26 cellular contexts compared by ENCODE assay signal in genomic region chr7:15309891-15310290, GRCh38.
DNase-seq lines count a peak whose midpoint lies in the region; ATAC-seq, FAIRE-seq and TF ChIP-seq lines count a peak whose summit lies in the region.
"Had no signal": no experiment of that assay in that cellular context is flagged by ENCODE, and none has a peak within 500 bp of the region (broad histone marks: within the 10 kb centered on the region; RNA-seq: fewer than 3 reads in every experiment).

No MANE protein-coding gene starts in this region.

- no peak overlapping the region for H3K14ac ChIP-seq in IMR-90 (replicated peaks; ENCODE audit: low read depth, low read length)

- no peak overlapping the region for H4K91ac ChIP-seq in IMR-90 (ENCODE audit: insufficient read depth, low read depth, low read length)

- H3K9me3 ChIP-seq in IMR-90 (ENCODE audit: control insufficient read depth, insufficient read depth, low read length) (no peaks in the 10 kb centered on the region), SJCRH30 (replicated peaks) (no peaks in the 10 kb centered on the region)
- H3K9me3 ChIP-seq: body of pancreas, gastrocnemius medialis, ovary, sigmoid colon, thyroid gland had no signal

- intact Hi-C loops in IMR-90 (cut with micrococcal nuclease), result loop anchor here (5.0 to 10.0 kb wide), 3 partner anchors 247 to 1255 kb away; no protein-coding TSS in a partner anchor

- no peaks in the 10 kb centered on the region for H3K36me3 ChIP-seq in IMR-90 (ENCODE audit: control insufficient read depth, insufficient read depth, low read length)
- H3K36me3 ChIP-seq in bronchial epithelial cell (ENCODE audit: control insufficient read depth, insufficient read depth, low read length), result no peaks in the 10 kb centered on the region
- H3K36me3 ChIP-seq in SJCRH30, result no peaks in the 10 kb centered on the region
- H3K36me3 ChIP-seq: gastrocnemius medialis, ovary, sigmoid colon, thyroid gland had no signal

- H3K18ac ChIP-seq in IMR-90 (ENCODE audit: low read depth, low read length), result no peak overlapping the region

- H3K56ac ChIP-seq in IMR-90 (ENCODE audit: extremely low read depth, insufficient read depth, low read length), result no peak overlapping the region

- H2AK9ac ChIP-seq in IMR-90 (replicated peaks; ENCODE audit: low read depth, low read length, poor library complexity), result no peak overlapping the region

- no peaks in the 10 kb centered on the region for H3K4me1 ChIP-seq in IMR-90 (ENCODE audit: control insufficient read depth, insufficient read depth, low read length)
- H3K4me1 ChIP-seq in SJCRH30, result no peaks in the 10 kb centered on the region
- H3K4me1 ChIP-seq: body of pancreas, gastrocnemius medialis, sigmoid colon, thyroid gland had no signal

- H3K27me3 ChIP-seq in IMR-90 (ENCODE audit: control insufficient read depth, insufficient read depth, low read length) (no peaks in the 10 kb centered on the region), bronchial epithelial cell (ENCODE audit: control insufficient read depth, insufficient read depth, low read length) (no peaks in the 10 kb centered on the region), SJCRH30 (no peaks in the 10 kb centered on the region)
- H3K27me3 ChIP-seq: body of pancreas, gastrocnemius medialis, ovary, sigmoid colon, thyroid gland had no signal

- no peaks in the 10 kb centered on the region for H4K20me1 ChIP-seq in IMR-90 (ENCODE audit: insufficient read depth, low read length)

- H2BK120ac ChIP-seq in IMR-90 (ENCODE audit: low read depth, low read length), result no peak overlapping the region

- H3K4me3 ChIP-seq in IMR-90 (ENCODE audit: insufficient read depth, low read depth, low read length), result no peak overlapping the region
- H3K4me3 ChIP-seq in bronchial epithelial cell (ENCODE audit: low read depth, low read length), result no peak overlapping the region
- no peak overlapping the region for H3K4me3 ChIP-seq in SJCRH30
- H3K4me3 ChIP-seq: body of pancreas, coronary artery, gastrocnemius medialis, ovary, sigmoid colon, thyroid gland had no signal

- ATAC-seq in IMR-90 (ENCODE audit: low read depth), result no peak
- no peak for ATAC-seq in HG02759 (IDR thresholded peaks at IDR 0.05; ENCODE audit: unreplicated experiment)
- no peak for ATAC-seq in HG03139 (IDR thresholded peaks at IDR 0.05; ENCODE audit: unreplicated experiment)
- ATAC-seq: body of pancreas; gastrocnemius medialis; naive thymus-derived CD8-positive, alpha-beta T cell; stimulated activated memory B cell treated with anti-CD40 and anti-IgM and Interleukin-4, amounts not matched to agents 10 μg/mL and 1 μg/mL and 100 μg/mL, for 72 hours had no signal

- H3K27ac ChIP-seq in IMR-90 (ENCODE audit: insufficient read depth, low read length) (no peak overlapping the region), SJCRH30 (no peak overlapping the region)
- H3K27ac ChIP-seq: body of pancreas, coronary artery, gastrocnemius medialis, ovary, RWPE1, sigmoid colon, thyroid gland had no signal

- no peak for TF ChIP-seq CTCF in IMR-90 (conservative IDR thresholded peaks at IDR 0.05; ENCODE audit: low read depth, low read length)
- TF ChIP-seq CTCF in bronchial epithelial cell (IDR thresholded peaks at IDR 0.05; ENCODE audit: insufficient read depth, low read length, severe bottlenecking), result no peak

- no peak overlapping the region for H2BK20ac ChIP-seq in IMR-90 (ENCODE audit: low read depth, low read length)

- no peak for TF ChIP-seq RAD21 in IMR-90 (IDR thresholded peaks at IDR 0.05; ENCODE audit: low read length)

- no peak overlapping the region for H3K23ac ChIP-seq in IMR-90 (ENCODE audit: low read depth, low read length)

- FAIRE-seq in bronchial epithelial cell (lab: Jason Lieb, UNC), result no peak
- FAIRE-seq: GM12892 had no signal

- no peak overlapping the region for H2BK15ac ChIP-seq in IMR-90 (ENCODE audit: low read depth, low read length)

- H3K9me1 ChIP-seq in IMR-90 (ENCODE audit: insufficient read depth, low read length), result no peaks in the 10 kb centered on the region

- H2BK5ac ChIP-seq in IMR-90 (ENCODE audit: low read depth, low read length, poor library complexity, severe bottlenecking), result no peak overlapping the region

- dilution Hi-C loops in IMR-90 (cut with HindIII; ENCODE audit: low sequenced_read_pairs, unreplicated experiment), result no loop called here

- H2AFZ ChIP-seq in IMR-90 (replicated peaks; ENCODE audit: low read length, poor library complexity), result no peak overlapping the region

- H3K9ac ChIP-seq in IMR-90 (ENCODE audit: low read depth, low read length), result no peak overlapping the region

- H4K5ac ChIP-seq in IMR-90 (ENCODE audit: low read depth, low read length), result no peak overlapping the region

- H4K8ac ChIP-seq in IMR-90 (ENCODE audit: low read depth in 2 of 2, low read length in 2 of 2), result no peak overlapping the region

- in situ Hi-C loops in IMR-90 (cut with MboI; ENCODE audit: low sequenced_read_pairs), result loop anchor here (5.0 to 25.0 kb wide), 2 partner anchors 752 to 1252 kb away; no protein-coding TSS in a partner anchor

- H3K4ac ChIP-seq in IMR-90 (ENCODE audit: low read depth, low read length), result no peak overlapping the region

- H3K4me2 ChIP-seq in IMR-90 (ENCODE audit: low read depth, low read length), result no peak overlapping the region

- no TSS peak for BruUV-seq in IMR-90 (replicated peaks; lab: Mats Ljungman, UMichigan)

- no peak for TF ChIP-seq POLR2A in IMR-90 (IDR thresholded peaks at IDR 0.05; ENCODE audit: low read depth, low read length)

- no peaks in the 10 kb centered on the region for H3K79me1 ChIP-seq in IMR-90 (ENCODE audit: low read depth in 1 of 2, low read length in 2 of 2)

- CTCF ChIA-PET in IMR-90 (lab: Yijun Ruan, JAX), result interaction anchor here (1.0 kb wide), 1 partner anchor 411 kb away, joined by 6 read pairs; no protein-coding TSS in a partner anchor

- DNase-seq in Ammon's horn (ENCODE audit: low spot score) (peak; percentile 27), IMR-90 (peak; percentile 5), bronchial epithelial cell (ENCODE audit: low read depth) (peak; percentile 49), kidney tubule cell (ENCODE audit: low spot score) (peak; percentile 24), SJCRH30 (no peak), SKM-1 treated with dmso at 0.1 percent for 144 hours (lab: John Stamatoyannopoulos, UW; ENCODE audit: unreplicated experiment) (no peak)
- DNase-seq: ACHN; activated CD4-positive, alpha-beta T cell treated with anti-CD3 and anti-CD28 coated beads for 4 hours; activated naive CD8-positive, alpha-beta T cell treated with anti-CD3 and anti-CD28 coated beads for 36 hours; body of pancreas; CD4-positive, CD25-positive, alpha-beta regulatory T cell; gastrocnemius medialis; KBM-7; mesendoderm; naive thymus-derived CD8-positive, alpha-beta T cell; NCI-H187; NCI-H345; ovary; sigmoid colon; thyroid gland had no signal

- POLR2A ChIA-PET in IMR-90 (lab: Charles Lee; ENCODE audit: unreplicated experiment), result no interaction called here

- WGBS in IMR-90 (ENCODE audit: extremely low coverage in 2 of 2, insufficient read length in 1 of 2), 2 experiments, result no CpG with 5 or more reads among the region's 1 CpG

- no peak overlapping the region for H2AK5ac ChIP-seq in IMR-90 (ENCODE audit: low read depth, low read length)

TF ChIP-seq in IMR-90, 13 proteins besides CTCF, POLR2A, EP300 and RAD21:
- TF ChIP-seq ELK1 (IDR thresholded peaks at IDR 0.05; ENCODE audit: borderline replicate concordance, low read depth, low read length) (no peak), MAFK (IDR thresholded peaks at IDR 0.05; ENCODE audit: low read depth, low read length) (no peak), RFX5 (IDR thresholded peaks at IDR 0.05; ENCODE audit: low read depth, low read length) (no peak), RCOR1 (IDR thresholded peaks at IDR 0.05; ENCODE audit: insufficient replicate concordance, low read length) (no peak)
TF ChIP-seq in IMR-90: peak in this region for 0.

Comparison
In these comparisons a context has a peak if more than half of its experiments do, and no peak if none do; other contexts are left out.
1. DNase-seq: peak in Ammon's horn (single experiment), IMR-90 (single experiment), bronchial epithelial cell (single experiment) and kidney tubule cell (single experiment); none in SJCRH30 (0 of 2) and SKM-1 treated with dmso at 0.1 percent for 144 hours (single experiment).